8 cellular contexts compared by ENCODE assay signal in the genomic region with DNA sequence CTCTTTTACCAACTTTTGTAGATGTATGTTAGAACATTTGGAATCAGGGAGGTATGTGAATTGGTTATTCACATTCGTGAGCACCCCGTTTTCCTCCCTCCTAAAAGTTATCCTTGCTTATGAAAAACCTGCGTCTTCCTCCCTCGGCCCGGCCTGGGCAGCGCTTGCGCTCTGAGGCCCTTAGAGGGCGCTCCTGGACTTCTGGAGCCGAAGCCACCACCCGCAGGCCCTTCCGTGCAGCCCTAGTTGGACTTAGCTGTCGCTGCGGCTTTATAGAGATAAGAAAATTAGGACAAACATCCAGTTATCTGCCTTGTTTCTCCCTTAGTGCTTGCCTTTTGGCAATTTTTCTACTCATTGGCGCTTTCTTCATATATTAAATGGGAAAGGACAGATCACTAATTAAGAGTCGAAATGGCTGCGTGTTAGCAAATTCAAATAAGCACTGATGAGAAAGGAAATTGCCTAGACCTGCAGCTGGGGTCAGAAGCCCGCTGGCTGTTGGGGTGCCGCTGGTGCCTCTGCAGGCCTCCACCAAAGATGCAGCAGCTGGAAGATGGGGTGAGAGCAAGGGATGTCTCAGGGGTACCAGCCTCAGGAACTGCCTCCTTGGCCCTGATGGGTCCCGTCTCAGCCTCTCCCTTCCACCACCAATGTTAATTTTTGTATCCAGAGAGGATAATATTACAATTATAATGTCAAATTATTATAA. TPM values are rescaled to one million over a fixed set of nuclear protein-coding genes. Genes with fewer than 3 reads are reported as not detected.
DNase-seq lines count a peak whose midpoint lies in the region; ATAC-seq and TF ChIP-seq lines count a peak whose summit lies in the region.

No MANE protein-coding gene starts in this region.

- H3K27ac ChIP-seq in DOHH2 (ENCODE audit: low read depth, low read length) = no peak overlapping the region
- no peak overlapping the region for H3K27ac ChIP-seq in SU-DHL-6 (ENCODE audit: low read depth, low read length)
- H3K27ac ChIP-seq in cardiac muscle cell = no peak overlapping the region
- no peak overlapping the region for H3K27ac ChIP-seq in psoas muscle

- peak overlapping the region; percentile 23 for H3K4me3 ChIP-seq in DOHH2 (ENCODE audit: low read length)
- H3K4me3 ChIP-seq in SU-DHL-6 (ENCODE audit: insufficient read depth, low read length, poor library complexity, severe bottlenecking) = no peak overlapping the region
- H3K4me3 ChIP-seq in cardiac muscle cell = no peak overlapping the region
- H3K4me3 ChIP-seq in psoas muscle = no peak overlapping the region

- H4K20me1 ChIP-seq in DOHH2 (ENCODE audit: control insufficient read depth, insufficient read depth, low read depth, low read length) = no peaks in the 10 kb centered on the region
- no peaks in the 10 kb centered on the region for H4K20me1 ChIP-seq in SU-DHL-6 (ENCODE audit: low read depth, low read length)

- WGBS in psoas muscle, 3 donors = 16 to 23% (median 18%) methylated on average over 19 of the region's 19 CpGs

- H3K79me2 ChIP-seq in DOHH2 (ENCODE audit: control insufficient read depth, low read length) = no peaks in the 10 kb centered on the region
- no peaks in the 10 kb centered on the region for H3K79me2 ChIP-seq in SU-DHL-6 (ENCODE audit: insufficient read depth, low read length)

- H3K9ac ChIP-seq in SU-DHL-6 (ENCODE audit: low read length) = no peak overlapping the region

- H3K27me3 ChIP-seq in DOHH2 (ENCODE audit: control insufficient read depth, low read length) = peaks cover 31% of the 10 kb centered on the region
- no peaks in the 10 kb centered on the region for H3K27me3 ChIP-seq in SU-DHL-6 (ENCODE audit: low read length)
- H3K27me3 ChIP-seq in cardiac muscle cell = peaks cover 66% of the 10 kb centered on the region
- peaks cover 6 to 44% (median 8%) of the 10 kb centered on the region in 3 donors for H3K27me3 ChIP-seq in psoas muscle (ENCODE audit: insufficient read depth in 3 of 3, low read length in 2 of 3)

- H3K4me1 ChIP-seq in DOHH2 (ENCODE audit: control insufficient read depth, low read length) (peaks cover 11% of the 10 kb centered on the region), cardiac muscle cell (ENCODE audit: low read depth) (no peaks in the 10 kb centered on the region), psoas muscle (no peaks in the 10 kb centered on the region)

- H3F3A ChIP-seq in DOHH2 (ENCODE audit: control insufficient read depth, insufficient read depth) (peaks cover 4% of the 10 kb centered on the region; the same call in 1 of the 2 replicates), SU-DHL-6 (ENCODE audit: insufficient read depth) (no peaks in the 10 kb centered on the region)

- peak; percentile 71 for DNase-seq in M059J (ENCODE audit: low read depth)
- peak; percentile 78 to 86 for DNase-seq in cardiac muscle cell (ENCODE audit: low read depth in 1 of 2, low spot score in 1 of 2)
- peak; percentile 68 to 80 for DNase-seq in psoas muscle

- H3K4me2 ChIP-seq in DOHH2 (ENCODE audit: low read length) (peak overlapping the region; percentile 57), SU-DHL-6 (ENCODE audit: low read depth, low read length, poor library complexity, severe bottlenecking) (peak overlapping the region; percentile 26)

- no peaks in the 10 kb centered on the region for H3K36me3 Mint-ChIP-seq in activated naive CD8-positive, alpha-beta T cell

- H3K9me2 ChIP-seq in DOHH2 (replicated peaks; ENCODE audit: control insufficient read depth, low read length) (no peaks in the 10 kb centered on the region), SU-DHL-6 (replicated peaks; ENCODE audit: insufficient read depth, low read length) (no peaks in the 10 kb centered on the region)

- H3K9me3 ChIP-seq in DOHH2 (ENCODE audit: control insufficient read depth, insufficient read depth, low read length) (no peaks in the 10 kb centered on the region), SU-DHL-6 (ENCODE audit: insufficient read depth, low read length) (no peaks in the 10 kb centered on the region), cardiac muscle cell (ENCODE audit: low read depth) (no peaks in the 10 kb centered on the region), psoas muscle (no peaks in the 10 kb centered on the region)

- H3K27ac Mint-ChIP-seq in activated naive CD8-positive, alpha-beta T cell = no peak overlapping the region

- H3K4me1 Mint-ChIP-seq in activated naive CD8-positive, alpha-beta T cell (ENCODE audit: low read depth) = peaks cover 10% of the 10 kb centered on the region

- peak overlapping the region; percentile 21 for H2AFZ ChIP-seq in SU-DHL-6 (ENCODE audit: low read depth, low read length, severe bottlenecking)

- intact Hi-C loops in psoas muscle (cut with DNase I) = loop anchor here (5.0 to 10.0 kb wide), 2 partner anchors 480 to 483 kb away; no protein-coding TSS in a partner anchor

- TF ChIP-seq CTCF in DOHH2 (IDR thresholded peaks at IDR 0.05; ENCODE audit: low read depth, low read length, poor library complexity, severe bottlenecking) (peak; percentile 99), SU-DHL-6 (IDR thresholded peaks at IDR 0.05; ENCODE audit: insufficient read depth, low read length, poor library complexity, severe bottlenecking) (peak; percentile 99), cardiac muscle cell (IDR thresholded peaks at IDR 0.05; ENCODE audit: low read depth, low read length) (peak; percentile 99), psoas muscle (IDR thresholded peaks at IDR 0.05) (peak; percentile 80)

- H3K27me3 Mint-ChIP-seq in activated naive CD8-positive, alpha-beta T cell = peaks cover 34% of the 10 kb centered on the region

- H3K4me3 Mint-ChIP-seq in activated naive CD8-positive, alpha-beta T cell = peak overlapping the region; percentile 59

- no peaks in the 10 kb centered on the region for H3K36me3 ChIP-seq in DOHH2 (ENCODE audit: control insufficient read depth, low read length)
- H3K36me3 ChIP-seq in SU-DHL-6 (ENCODE audit: low read length) = no peaks in the 10 kb centered on the region
- H3K36me3 ChIP-seq in cardiac muscle cell = no peaks in the 10 kb centered on the region
- H3K36me3 ChIP-seq in psoas muscle (ENCODE audit: insufficient read depth in 1 of 2, low read depth in 1 of 2) = no peaks in the 10 kb centered on the region

- H3K9me3 Mint-ChIP-seq in activated naive CD8-positive, alpha-beta T cell (ENCODE audit: low read depth) = no peaks in the 10 kb centered on the region

- ATAC-seq in GM21825 (IDR thresholded peaks at IDR 0.05; ENCODE audit: unreplicated experiment) = peak; percentile 61
- peak; percentile 68 to 88 (median 80) for ATAC-seq in psoas muscle
- no peak for ATAC-seq in GM18873 (IDR thresholded peaks at IDR 0.05; ENCODE audit: low FRiP score, unreplicated experiment)

RNA-seq across cellular contexts. Expression of gene FNDC1, which starts 5.2 kb away (rescaled TPM):
- total RNA-seq in M059J (2014; rRNA removed; shearing (Covaris generic)) = not detected in 2 replicates
- total RNA-seq in cardiac muscle cell = 0.25 and 0.30 TPM in 2 replicates
- polyA plus RNA-seq in cardiac muscle cell = not detected in 2 replicates
- under 1 TPM; 0.07 to 0.99 (median 0.65) TPM for total RNA-seq in psoas muscle
- under 1 TPM; 0.06 to 0.29 (median 0.14) TPM for polyA plus RNA-seq in psoas muscle
